14 cellular contexts compared by ENCODE assay signal in the genomic region with DNA sequence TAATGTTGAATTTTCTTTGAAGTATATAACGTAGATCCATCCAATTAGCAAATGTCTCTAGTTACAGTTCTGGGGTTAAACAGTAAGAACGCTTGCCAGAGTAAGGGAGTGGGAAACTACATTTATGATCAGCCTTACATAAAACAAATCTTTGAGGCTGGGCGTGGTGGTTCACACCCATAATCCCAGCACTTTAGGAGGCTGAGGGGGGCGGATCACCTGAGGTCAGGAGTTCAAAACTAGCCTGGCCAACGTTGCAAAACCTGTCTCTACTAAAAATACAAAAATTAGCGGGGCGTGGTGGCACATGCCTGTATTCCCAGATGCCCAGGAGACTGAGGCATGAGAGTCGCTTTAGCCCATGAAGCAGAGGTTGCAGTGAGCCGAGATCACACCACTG.
"Had no signal": no experiment of that assay in that cellular context is flagged by ENCODE, and none has a peak within 500 bp of the region (broad histone marks: within the 10 kb centered on the region; RNA-seq: fewer than 3 reads in every experiment).

No MANE protein-coding gene starts in this region.

- H3K27ac ChIP-seq: coronary artery, foreskin keratinocyte, heart left ventricle, neutrophil, sigmoid colon, skin epidermis, upper lobe of right lung, vagina had no signal

- H3K36me3 ChIP-seq: neutrophil, sigmoid colon, vagina had no signal

- H3K4me3 Mint-ChIP-seq: naive thymus-derived CD8-positive, alpha-beta T cell had no signal

- H3K9me3 ChIP-seq: heart left ventricle, neutrophil, sigmoid colon, upper lobe of right lung, vagina had no signal

- H3K9me3 Mint-ChIP-seq: naive thymus-derived CD8-positive, alpha-beta T cell had no signal

- H3K4me1 ChIP-seq: foreskin keratinocyte, upper lobe of right lung had no signal

- H3K27me3 ChIP-seq: sigmoid colon, upper lobe of right lung, vagina had no signal

- H3K4me3 ChIP-seq: coronary artery, heart left ventricle, sigmoid colon, skin epidermis, upper lobe of right lung, vagina had no signal

- ATAC-seq: foreskin keratinocyte; heart left ventricle; naive thymus-derived CD8-positive, alpha-beta T cell; upper lobe of right lung had no signal

- DNase-seq: effector CD4-positive, alpha-beta T cell; foreskin keratinocyte; heart left ventricle; hippocampal formation; mesendoderm; naive thymus-derived CD8-positive, alpha-beta T cell; sigmoid colon; stimulated activated CD4-positive, alpha-beta T cell treated with anti-CD3 and anti-CD28 coated beads, Interleukin-12 subunit alpha, Interleukin-12 subunit beta, amount 100 ng/mL, for 4 hours; stimulated activated naive CD4-positive, alpha-beta T cell treated with Interleukin-2 at 50 U/mL for 16 hours; upper lobe of right lung had no signal
